20 cellular contexts compared by ENCODE assay signal in the genomic region with DNA sequence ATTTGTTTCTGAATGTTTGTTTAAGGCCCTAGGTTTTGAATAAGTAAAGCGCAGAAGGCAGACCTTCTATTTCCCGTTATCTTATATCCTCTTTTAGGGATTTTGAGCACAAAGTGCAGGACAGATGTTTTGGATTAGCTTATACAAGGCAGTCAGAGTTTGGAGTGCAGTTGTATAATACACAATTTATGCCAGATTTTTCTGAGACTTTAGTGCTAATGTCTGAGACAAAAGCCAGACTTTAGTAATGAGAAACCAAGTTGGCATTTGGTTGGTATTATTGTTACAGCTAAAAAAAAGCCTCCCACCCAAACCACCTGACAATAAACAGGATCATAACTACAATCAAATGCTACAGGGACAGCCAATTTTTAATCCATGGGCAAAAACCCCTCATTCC.
DNase-seq lines count a peak whose midpoint lies in the region; ATAC-seq and TF ChIP-seq lines count a peak whose summit lies in the region.
"Had no signal": no experiment of that assay in that cellular context is flagged by ENCODE, and none has a peak within 500 bp of the region (broad histone marks: within the 10 kb centered on the region; RNA-seq: fewer than 3 reads in every experiment).

No MANE protein-coding gene starts in this region.

- peaks cover 3 to 5% of the 10 kb centered on the region in 2 donors for H3K9me3 Mint-ChIP-seq in activated T-cell treated with anti-CD3 and anti-CD28 coated beads, Interleukin-2, amount 50 U/mL, for 72 hours
- peaks cover 33% of the 10 kb centered on the region for H3K9me3 Mint-ChIP-seq in activated T-cell treated with anti-CD3 and anti-CD28 coated beads, Interleukin-2, amount 50 U/mL, for 24 hours
- H3K9me3 Mint-ChIP-seq: GM23338, H9 had no signal

- H3K36me3 ChIP-seq in hepatocyte (replicated peaks; ENCODE audit: insufficient read depth, low read depth): no peaks in the 10 kb centered on the region

- no peak for DNase-seq in activated T-cell treated with anti-CD3 and anti-CD28 coated beads, Interleukin-2, amount 50 U/mL, for 72 hours
- DNase-seq in activated T-cell treated with anti-CD3 and anti-CD28 coated beads, Interleukin-2, amount 50 U/mL, for 24 hours: no peak
- peak; percentile 8 for DNase-seq in hepatocyte (ENCODE audit: low spot score)
- DNase-seq in foreskin keratinocyte: no peak
- DNase-seq: 8988T; ACHN; AML-193; C1 segment of cervical spinal cord; Calu3; CD4-positive, alpha-beta memory T cell; COR-L47; DMS53; DMS79 treated with DMSO at 0.1 percent for 48 hours; GF-D8; H9 had no signal

- H3K4me2 ChIP-seq in hepatocyte: no peak overlapping the region
- H3K4me2 ChIP-seq: A549, GM23338 had no signal

- H3K9me2 ChIP-seq in hepatocyte (replicated peaks; ENCODE audit: insufficient read depth): no peaks in the 10 kb centered on the region

- no peaks in the 10 kb centered on the region for H3K27me3 Mint-ChIP-seq in activated T-cell treated with anti-CD3 and anti-CD28 coated beads, Interleukin-2, amount 50 U/mL, for 72 hours (ENCODE audit: low read depth)
- H3K27me3 Mint-ChIP-seq in activated T-cell treated with anti-CD3 and anti-CD28 coated beads, Interleukin-2, amount 50 U/mL, for 24 hours: no peaks in the 10 kb centered on the region
- H3K27me3 Mint-ChIP-seq: CD4-positive, alpha-beta memory T cell had no signal

- H3K79me2 ChIP-seq in hepatocyte: no peaks in the 10 kb centered on the region

- H3K4me1 Mint-ChIP-seq in activated T-cell treated with anti-CD3 and anti-CD28 coated beads, Interleukin-2, amount 50 U/mL, for 72 hours (ENCODE audit: low read depth): peaks cover 83% of the 10 kb centered on the region
- peaks cover 79% of the 10 kb centered on the region for H3K4me1 Mint-ChIP-seq in activated T-cell treated with anti-CD3 and anti-CD28 coated beads, Interleukin-2, amount 50 U/mL, for 24 hours (ENCODE audit: low read depth)
- H3K4me1 Mint-ChIP-seq: GM23338 had no signal

- H4K20me1 ChIP-seq in hepatocyte (ENCODE audit: insufficient read depth, poor library complexity, severe bottlenecking): no peaks in the 10 kb centered on the region

- WGBS in hepatocyte (ENCODE audit: low lambda C conversion rate, missing lambda C conversion rate): 53% methylated on average over 2 of the region's 2 CpGs

- peak overlapping the region; percentile 82 for H3K27ac Mint-ChIP-seq in activated T-cell treated with anti-CD3 and anti-CD28 coated beads, Interleukin-2, amount 50 U/mL, for 72 hours
- no peak overlapping the region for H3K27ac Mint-ChIP-seq in activated T-cell treated with anti-CD3 and anti-CD28 coated beads, Interleukin-2, amount 50 U/mL, for 24 hours
- H3K27ac Mint-ChIP-seq: GM23338, H9 had no signal

- H3K27me3 ChIP-seq in hepatocyte: no peaks in the 10 kb centered on the region
- H3K27me3 ChIP-seq in foreskin keratinocyte: no peaks in the 10 kb centered on the region

- no peaks in the 10 kb centered on the region for H3K4me1 ChIP-seq in hepatocyte (ENCODE audit: insufficient read depth)
- no peaks in the 10 kb centered on the region for H3K4me1 ChIP-seq in foreskin keratinocyte
- H3K4me1 ChIP-seq: A549 had no signal

- peaks cover 12 to 14% of the 10 kb centered on the region in 2 donors for H3K36me3 Mint-ChIP-seq in activated T-cell treated with anti-CD3 and anti-CD28 coated beads, Interleukin-2, amount 50 U/mL, for 72 hours (ENCODE audit: insufficient read depth in 2 of 2)
- H3K36me3 Mint-ChIP-seq in activated T-cell treated with anti-CD3 and anti-CD28 coated beads, Interleukin-2, amount 50 U/mL, for 24 hours (ENCODE audit: low read depth): peaks cover 41% of the 10 kb centered on the region

- no peak overlapping the region for H3K4me3 ChIP-seq in hepatocyte
- H3K4me3 ChIP-seq: A549, GM23338 had no signal

- no peak overlapping the region for H3K4me3 Mint-ChIP-seq in activated T-cell treated with anti-CD3 and anti-CD28 coated beads, Interleukin-2, amount 50 U/mL, for 72 hours
- H3K4me3 Mint-ChIP-seq in activated T-cell treated with anti-CD3 and anti-CD28 coated beads, Interleukin-2, amount 50 U/mL, for 24 hours: no peak overlapping the region
- H3K4me3 Mint-ChIP-seq: CD4-positive, alpha-beta memory T cell; GM23338; H9 had no signal

- ATAC-seq in activated T-cell treated with anti-CD3 and anti-CD28 coated beads, Interleukin-2, amount 50 U/mL, for 72 hours (replicated peaks in 1 of 2): no peak
- ATAC-seq in SK-N-SH treated with all-trans-retinoic acid at 6 μM for 48 hours: peak; percentile 70
- ATAC-seq in foreskin keratinocyte: no peak
- ATAC-seq in HG02938 (IDR thresholded peaks at IDR 0.05; ENCODE audit: unreplicated experiment): no peak
- ATAC-seq: A549, GM23338, HCT116 had no signal

- TF ChIP-seq CTCF in hepatocyte (IDR thresholded peaks at IDR 0.05; ENCODE audit: poor library complexity) (no peak), foreskin keratinocyte (conservative IDR thresholded peaks at IDR 0.05) (no peak)

- H3K9me3 ChIP-seq in hepatocyte (ENCODE audit: low read depth): no peaks in the 10 kb centered on the region
- H3K9me3 ChIP-seq: A549 had no signal

- no peak overlapping the region for H2AFZ ChIP-seq in hepatocyte
- H2AFZ ChIP-seq: GM23338 had no signal

- H3K27ac ChIP-seq in hepatocyte (no peak overlapping the region), foreskin keratinocyte (no peak overlapping the region)
- H3K27ac ChIP-seq: A549 had no signal

TF ChIP-seq in SK-N-SH treated with all-trans-retinoic acid at 6 μM for 48 hours, 23 proteins besides CTCF, POLR2A, EP300 and RAD21:
- TF ChIP-seq, protein P1, sequence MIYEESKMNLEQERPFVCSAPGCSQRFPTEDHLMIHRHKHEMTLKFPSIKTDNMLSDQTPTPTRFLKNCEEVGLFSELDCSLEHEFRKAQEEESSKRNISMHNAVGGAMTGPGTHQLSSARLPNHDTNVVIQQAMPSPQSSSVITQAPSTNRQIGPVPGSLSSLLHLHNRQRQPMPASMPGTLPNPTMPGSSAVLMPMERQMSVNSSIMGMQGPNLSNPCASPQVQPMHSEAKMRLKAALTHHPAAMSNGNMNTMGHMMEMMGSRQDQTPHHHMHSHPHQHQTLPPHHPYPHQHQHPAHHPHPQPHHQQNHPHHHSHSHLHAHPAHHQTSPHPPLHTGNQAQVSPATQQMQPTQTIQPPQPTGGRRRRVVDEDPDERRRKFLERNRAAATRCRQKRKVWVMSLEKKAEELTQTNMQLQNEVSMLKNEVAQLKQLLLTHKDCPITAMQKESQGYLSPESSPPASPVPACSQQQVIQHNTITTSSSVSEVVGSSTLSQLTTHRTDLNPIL (CRISPR knock-in tag; IDR thresholded peaks at IDR 0.05; ENCODE audit: low read depth): no peak
- TF ChIP-seq ARNTL (CRISPR knock-in tag; IDR thresholded peaks at IDR 0.05; ENCODE audit: borderline replicate concordance, low read depth): no peak
- peak; percentile 89 for TF ChIP-seq TCF4 (CRISPR knock-in tag; IDR thresholded peaks at IDR 0.05; ENCODE audit: borderline replicate concordance)
- no peak for TF ChIP-seq ZFP30 (CRISPR knock-in tag; IDR thresholded peaks at IDR 0.05)
- no peak for TF ChIP-seq ESRRG (CRISPR knock-in tag; IDR thresholded peaks at IDR 0.05)
- TF ChIP-seq, protein P2, sequence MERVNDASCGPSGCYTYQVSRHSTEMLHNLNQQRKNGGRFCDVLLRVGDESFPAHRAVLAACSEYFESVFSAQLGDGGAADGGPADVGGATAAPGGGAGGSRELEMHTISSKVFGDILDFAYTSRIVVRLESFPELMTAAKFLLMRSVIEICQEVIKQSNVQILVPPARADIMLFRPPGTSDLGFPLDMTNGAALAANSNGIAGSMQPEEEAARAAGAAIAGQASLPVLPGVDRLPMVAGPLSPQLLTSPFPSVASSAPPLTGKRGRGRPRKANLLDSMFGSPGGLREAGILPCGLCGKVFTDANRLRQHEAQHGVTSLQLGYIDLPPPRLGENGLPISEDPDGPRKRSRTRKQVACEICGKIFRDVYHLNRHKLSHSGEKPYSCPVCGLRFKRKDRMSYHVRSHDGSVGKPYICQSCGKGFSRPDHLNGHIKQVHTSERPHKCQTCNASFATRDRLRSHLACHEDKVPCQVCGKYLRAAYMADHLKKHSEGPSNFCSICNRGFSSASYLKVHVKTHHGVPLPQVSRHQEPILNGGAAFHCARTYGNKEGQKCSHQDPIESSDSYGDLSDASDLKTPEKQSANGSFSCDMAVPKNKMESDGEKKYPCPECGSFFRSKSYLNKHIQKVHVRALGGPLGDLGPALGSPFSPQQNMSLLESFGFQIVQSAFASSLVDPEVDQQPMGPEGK (CRISPR knock-in tag; IDR thresholded peaks at IDR 0.05; ENCODE audit: borderline replicate concordance): no peak
- peak; percentile 49; the same call in 1 of the 2 replicates for TF ChIP-seq ISL1 (CRISPR knock-in tag; IDR thresholded peaks at IDR 0.05)
- TF ChIP-seq OSR1 (CRISPR knock-in tag; IDR thresholded peaks at IDR 0.05): no peak
- TF ChIP-seq, protein P3, sequence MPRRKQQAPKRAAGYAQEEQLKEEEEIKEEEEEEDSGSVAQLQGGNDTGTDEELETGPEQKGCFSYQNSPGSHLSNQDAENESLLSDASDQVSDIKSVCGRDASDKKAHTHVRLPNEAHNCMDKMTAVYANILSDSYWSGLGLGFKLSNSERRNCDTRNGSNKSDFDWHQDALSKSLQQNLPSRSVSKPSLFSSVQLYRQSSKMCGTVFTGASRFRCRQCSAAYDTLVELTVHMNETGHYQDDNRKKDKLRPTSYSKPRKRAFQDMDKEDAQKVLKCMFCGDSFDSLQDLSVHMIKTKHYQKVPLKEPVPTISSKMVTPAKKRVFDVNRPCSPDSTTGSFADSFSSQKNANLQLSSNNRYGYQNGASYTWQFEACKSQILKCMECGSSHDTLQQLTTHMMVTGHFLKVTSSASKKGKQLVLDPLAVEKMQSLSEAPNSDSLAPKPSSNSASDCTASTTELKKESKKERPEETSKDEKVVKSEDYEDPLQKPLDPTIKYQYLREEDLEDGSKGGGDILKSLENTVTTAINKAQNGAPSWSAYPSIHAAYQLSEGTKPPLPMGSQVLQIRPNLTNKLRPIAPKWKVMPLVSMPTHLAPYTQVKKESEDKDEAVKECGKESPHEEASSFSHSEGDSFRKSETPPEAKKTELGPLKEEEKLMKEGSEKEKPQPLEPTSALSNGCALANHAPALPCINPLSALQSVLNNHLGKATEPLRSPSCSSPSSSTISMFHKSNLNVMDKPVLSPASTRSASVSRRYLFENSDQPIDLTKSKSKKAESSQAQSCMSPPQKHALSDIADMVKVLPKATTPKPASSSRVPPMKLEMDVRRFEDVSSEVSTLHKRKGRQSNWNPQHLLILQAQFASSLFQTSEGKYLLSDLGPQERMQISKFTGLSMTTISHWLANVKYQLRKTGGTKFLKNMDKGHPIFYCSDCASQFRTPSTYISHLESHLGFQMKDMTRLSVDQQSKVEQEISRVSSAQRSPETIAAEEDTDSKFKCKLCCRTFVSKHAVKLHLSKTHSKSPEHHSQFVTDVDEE (CRISPR knock-in tag; IDR thresholded peaks at IDR 0.05): peak; percentile 86; the same call in 1 of the 2 replicates
